11 cellular contexts compared by ENCODE assay signal in the genomic region with DNA sequence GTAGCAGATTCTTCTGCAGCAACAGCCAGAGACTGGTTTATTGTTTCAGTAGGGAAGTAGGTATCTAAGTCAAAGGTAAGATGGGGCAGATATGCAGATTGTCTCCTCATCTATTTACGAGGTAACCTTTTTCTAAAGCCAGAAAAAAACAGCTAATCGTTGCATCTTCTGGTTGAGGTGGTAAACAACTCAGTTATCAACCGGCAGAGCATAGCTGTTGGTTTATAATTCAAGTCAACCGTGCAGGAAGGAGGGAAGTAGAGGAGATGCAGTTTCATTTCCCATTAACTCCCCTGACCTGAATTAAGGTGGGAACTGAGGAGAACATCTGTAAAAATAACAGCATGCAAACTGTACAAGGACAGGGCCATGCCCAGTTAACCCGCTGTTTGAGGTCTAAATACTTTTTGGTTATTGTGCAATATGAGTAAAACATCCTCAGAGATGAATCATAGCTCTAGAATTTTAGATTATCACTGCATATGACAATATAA.
A peak's percentile ranks its signal among the peaks of the same experiment; 100 is the strongest.
DNase-seq lines count a peak whose midpoint lies in the region; ATAC-seq and TF ChIP-seq lines count a peak whose summit lies in the region.
"Had no signal": no experiment of that assay in that cellular context is flagged by ENCODE, and none has a peak within 500 bp of the region (broad histone marks: within the 10 kb centered on the region; RNA-seq: fewer than 3 reads in every experiment).

No MANE protein-coding gene starts in this region.

- no peak overlapping the region for H3K9ac ChIP-seq in adipocyte (ENCODE audit: low read length)

- peak overlapping the region in 1 of 2 donors; percentile 27 for H3K4me3 ChIP-seq in CD4-positive, alpha-beta memory T cell (ENCODE audit: low read length in 2 of 2)
- no peak overlapping the region for H3K4me3 ChIP-seq in adipocyte (ENCODE audit: low read length)
- H3K4me3 ChIP-seq in left lung: no peak overlapping the region
- H3K4me3 ChIP-seq: gastrocnemius medialis had no signal

- ATAC-seq in left lung (no peak), HG03175 (IDR thresholded peaks at IDR 0.05; ENCODE audit: unreplicated experiment) (no peak), GM21723 (IDR thresholded peaks at IDR 0.05; ENCODE audit: unreplicated experiment) (no peak)
- ATAC-seq: gastrocnemius medialis had no signal

- peaks cover 4 to 10% of the 10 kb centered on the region in 2 donors for H3K36me3 Mint-ChIP-seq in CD4-positive, alpha-beta memory T cell

- peak overlapping the region; percentile 74 to 87 (median 84) for H3K4me3 Mint-ChIP-seq in CD4-positive, alpha-beta memory T cell

- no peaks in the 10 kb centered on the region for H3K9me3 ChIP-seq in CD4-positive, alpha-beta memory T cell (ENCODE audit: control insufficient read depth in 1 of 2, low read length in 2 of 2)
- H3K9me3 ChIP-seq in adipocyte (ENCODE audit: control insufficient read depth, low read length) (no peaks in the 10 kb centered on the region), left lung (no peaks in the 10 kb centered on the region)
- H3K9me3 ChIP-seq: gastrocnemius medialis had no signal

- peaks cover 99% of the 10 kb centered on the region for H3K4me1 ChIP-seq in CD4-positive, alpha-beta memory T cell (ENCODE audit: insufficient read depth, low read length)
- peaks cover 60% of the 10 kb centered on the region for H3K4me1 ChIP-seq in adipocyte (ENCODE audit: control insufficient read depth, insufficient read depth, low read length)
- H3K4me1 ChIP-seq in left lung: peaks cover 10 to 12% of the 10 kb centered on the region in 2 donors
- H3K4me1 ChIP-seq: gastrocnemius medialis had no signal

- H3K27me3 Mint-ChIP-seq in CD4-positive, alpha-beta memory T cell: no peaks in the 10 kb centered on the region

- POLR2A ChIA-PET in CD4-positive, alpha-beta memory T cell (lab: Charles Lee; ENCODE audit: partially characterized antibody): interaction anchor here (0.7 to 51.2 kb wide), 25 partner anchors 13 to 736 kb away, joined by 3 to 2213 read pairs (median 7); a partner anchor contains a TSS

- peaks cover 0 to 3% (median 0%) of the 10 kb centered on the region in 8 donors for H3K9me3 Mint-ChIP-seq in CD4-positive, alpha-beta memory T cell

- peak; percentile 58 to 81 (median 74) for DNase-seq in CD4-positive, alpha-beta memory T cell
- DNase-seq in HT1080 (ENCODE audit: low read depth): peak; percentile 43
- peak; percentile 74 for DNase-seq in adipocyte (ENCODE audit: low read depth)
- no peak for DNase-seq in left lung
- no peak for DNase-seq in activated gamma-delta T cell treated with Interleukin-2 at 50 U/mL for 16 hours
- no peak for DNase-seq in stimulated activated CD4-positive, alpha-beta T cell treated with anti-CD3 and anti-CD28 coated beads, Interleukin-15, amount 100 ng/mL, for 24 hours
- DNase-seq: gastrocnemius medialis; NCI-H69; stimulated activated naive CD4-positive, alpha-beta T cell treated with Interleukin-2 at 50 U/mL for 16 hours had no signal

- TF ChIP-seq CTCF in left lung (IDR thresholded peaks at IDR 0.05): no peak

- peaks cover 76 to 100% (median 88%) of the 10 kb centered on the region in 4 donors for H3K4me1 Mint-ChIP-seq in CD4-positive, alpha-beta memory T cell

- CTCF ChIA-PET in CD4-positive, alpha-beta memory T cell (lab: Charles Lee; ENCODE audit: partially characterized antibody): interaction anchor here (0.7 to 16.9 kb wide), 8 partner anchors 9 to 133 kb away, joined by 4 to 346 read pairs (median 26); no protein-coding TSS in a partner anchor

- H3K36me3 ChIP-seq in CD4-positive, alpha-beta memory T cell (ENCODE audit: insufficient read depth, low read length): no peaks in the 10 kb centered on the region
- H3K36me3 ChIP-seq in adipocyte (ENCODE audit: control insufficient read depth, insufficient read depth, low read length, severe bottlenecking) (no peaks in the 10 kb centered on the region), left lung (no peaks in the 10 kb centered on the region)
- H3K36me3 ChIP-seq: gastrocnemius medialis had no signal

- intact Hi-C loops in CD4-positive, alpha-beta memory T cell (cut with micrococcal nuclease): loop anchor here (1.0 to 2.0 kb wide), 3 partner anchors 16 to 104 kb away; no protein-coding TSS in a partner anchor
- intact Hi-C loops in left lung (cut with DNase I): no loop called here

- H3K27ac ChIP-seq in CD4-positive, alpha-beta memory T cell (ENCODE audit: low read depth, low read length): peak overlapping the region; percentile 74
- H3K27ac ChIP-seq in left lung: peak overlapping the region; percentile 3 to 52

- H3K27me3 ChIP-seq in CD4-positive, alpha-beta memory T cell (ENCODE audit: insufficient read depth, low read length): no peaks in the 10 kb centered on the region
- H3K27me3 ChIP-seq in adipocyte (replicated peaks; ENCODE audit: control insufficient read depth, insufficient read depth, low read length) (no peaks in the 10 kb centered on the region), left lung (no peaks in the 10 kb centered on the region)
- H3K27me3 ChIP-seq: gastrocnemius medialis had no signal

- peak overlapping the region; percentile 89 to 98 (median 93) for H3K27ac Mint-ChIP-seq in CD4-positive, alpha-beta memory T cell

Comparison
In these comparisons a context has a peak if more than half of its experiments do, and no peak if none do; other contexts are left out.
1. DNase-seq: peak in CD4-positive, alpha-beta memory T cell (5 of 5), HT1080 (single experiment) and adipocyte (single experiment); none in left lung (0 of 2), activated gamma-delta T cell treated with Interleukin-2 at 50 U/mL for 16 hours (single experiment) and stimulated activated CD4-positive, alpha-beta T cell treated with anti-CD3 and anti-CD28 coated beads, Interleukin-15, amount 100 ng/mL, for 24 hours (single experiment).